In genomic region chr4:53240573-53240972, GRCh38 we compare ENCODE assay signal across 14 cellular contexts.
"Had no signal": no experiment of that assay in that cellular context is flagged by ENCODE, and none has a peak within 500 bp of the region (broad histone marks: within the 10 kb centered on the region; RNA-seq: fewer than 3 reads in every experiment).

No MANE protein-coding gene starts in this region.

- H3K9me3 ChIP-seq: sigmoid colon, thyroid gland had no signal

- H3K27ac ChIP-seq: sigmoid colon, skin epidermis, thyroid gland had no signal

- ATAC-seq: left colon, left ventricle myocardium superior had no signal

- DNase-seq: dermis blood vessel endothelial cell; erythroblast; foreskin fibroblast; head of caudate nucleus; hippocampal formation; left colon; left ventricle myocardium superior; mesendoderm; naive B cell; sigmoid colon; stimulated activated CD4-positive, alpha-beta T cell treated with anti-CD3 and anti-CD28 coated beads, Interleukin-2, amount 100 ng/mL, for 24 hours; stimulated activated naive CD4-positive, alpha-beta T cell; thyroid gland had no signal

- H3K36me3 ChIP-seq: sigmoid colon, thyroid gland had no signal

- H3K4me3 ChIP-seq: sigmoid colon, skin epidermis, thyroid gland had no signal

- H3K4me1 ChIP-seq: sigmoid colon, thyroid gland had no signal

- H3K27me3 ChIP-seq: sigmoid colon, thyroid gland had no signal
